In genomic region chr10:14190702-14191101, GRCh38 we compare ENCODE assay signal across 28 cellular contexts.
"Had no signal": no experiment of that assay in that cellular context is flagged by ENCODE, and none has a peak within 500 bp of the region (broad histone marks: within the 10 kb centered on the region; RNA-seq: fewer than 3 reads in every experiment).

No MANE protein-coding gene starts in this region.

- DNase-seq: hippocampal formation; kidney; left colon; left lung; lower lobe of right lung; mammary epithelial cell; mesenchymal stem cell; midbrain; mucosa of descending colon; naive thymus-derived CD4-positive, alpha-beta T cell; nucleus accumbens; pancreas; posterior cingulate gyrus; retina; right cardiac atrium; stimulated activated CD4-positive, alpha-beta T cell treated with anti-CD3 and anti-CD28 coated beads, Interleukin-12 subunit alpha, Interleukin-12 subunit beta, amount 100 ng/mL, for 4 hours; stimulated activated CD4-positive, alpha-beta T cell treated with anti-CD3 and anti-CD28 coated beads, Interleukin-15, amount 100 ng/mL, for 24 hours; stimulated activated CD4-positive, alpha-beta T cell treated with anti-CD3 and anti-CD28 coated beads, Interleukin-4, amount 100 ng/mL, for 1 hour; stimulated activated naive B cell treated with anti-CD40 and anti-IgM and Interleukin-4, amounts not matched to agents 10 μg/mL and 1 μg/mL and 100 μg/mL, for 72 hours; stimulated activated naive CD8-positive, alpha-beta T cell treated with anti-CD3 and anti-CD28 coated beads, Interleukin-15, Interleukin-2, amounts not matched to agents 100 U/mL and 50 U/mL, for 24 hours; stomach; testis; tibial artery; upper lobe of left lung had no signal

- H3K27ac ChIP-seq: left lung, lower lobe of right lung, pancreas, prostate gland, skin epidermis, stomach, testis, tibial artery, upper lobe of left lung had no signal

- H3K4me3 Mint-ChIP-seq: naive thymus-derived CD4-positive, alpha-beta T cell; natural killer cell treated with Interleukin-12 subunit alpha and Interleukin-12 subunit beta and Interleukin-15 and Interleukin-18, amount 100 ng/mL, for 72 hours; stimulated activated naive B cell treated with anti-CD40 and anti-IgM and Interleukin-4, amounts not matched to agents 10 μg/mL and 1 μg/mL and 100 μg/mL, for 72 hours had no signal

- H3K9me3 ChIP-seq: left lung, lower lobe of right lung, mucosa of descending colon, pancreas, prostate gland, stomach, testis, tibial artery, upper lobe of left lung had no signal

- H3K36me3 Mint-ChIP-seq: natural killer cell treated with Interleukin-12 subunit alpha and Interleukin-12 subunit beta and Interleukin-15 and Interleukin-18, amount 100 ng/mL, for 72 hours had no signal

- H3K27ac Mint-ChIP-seq: naive thymus-derived CD4-positive, alpha-beta T cell; natural killer cell treated with Interleukin-12 subunit alpha and Interleukin-12 subunit beta and Interleukin-15 and Interleukin-18, amount 100 ng/mL, for 72 hours; stimulated activated naive B cell treated with anti-CD40 and anti-IgM and Interleukin-4, amounts not matched to agents 10 μg/mL and 1 μg/mL and 100 μg/mL, for 72 hours had no signal

- H3K9me3 Mint-ChIP-seq: natural killer cell treated with Interleukin-12 subunit alpha and Interleukin-12 subunit beta and Interleukin-15 and Interleukin-18, amount 100 ng/mL, for 72 hours; stimulated activated naive B cell treated with anti-CD40 and anti-IgM and Interleukin-4, amounts not matched to agents 10 μg/mL and 1 μg/mL and 100 μg/mL, for 72 hours had no signal

- ATAC-seq: left colon; left lung; lower lobe of right lung; mucosa of descending colon; naive thymus-derived CD4-positive, alpha-beta T cell; natural killer cell treated with Interleukin-12 subunit alpha and Interleukin-12 subunit beta and Interleukin-15 and Interleukin-18, amount 100 ng/mL, for 72 hours; pancreas; right cardiac atrium; sciatic nerve; stimulated activated naive B cell treated with anti-CD40 and anti-IgM and Interleukin-4, amounts not matched to agents 10 μg/mL and 1 μg/mL and 100 μg/mL, for 72 hours; stimulated activated naive CD8-positive, alpha-beta T cell treated with anti-CD3 and anti-CD28 coated beads, Interleukin-15, Interleukin-2, amounts not matched to agents 100 U/mL and 50 U/mL, for 24 hours had no signal

- H3K4me1 ChIP-seq: left lung, lower lobe of right lung, pancreas, prostate gland, stomach, testis, tibial artery, upper lobe of left lung had no signal

- H3K27me3 ChIP-seq: pancreas, testis, upper lobe of left lung had no signal

- H3K36me3 ChIP-seq: left lung, lower lobe of right lung, pancreas, prostate gland, stomach, tibial artery, upper lobe of left lung had no signal

- H3K4me3 ChIP-seq: left lung, lower lobe of right lung, mucosa of descending colon, pancreas, prostate gland, skin epidermis, stomach, testis, tibial artery, upper lobe of left lung had no signal
